In genomic region chr12:71685312-71685906, GRCh38 we compare ENCODE assay signal across 8 cellular contexts. TPM values are rescaled to one million over a fixed set of nuclear protein-coding genes. Genes with fewer than 3 reads are reported as not detected.
A peak's percentile ranks its signal among the peaks of the same experiment; 100 is the strongest.
DNase-seq lines count a peak whose midpoint lies in the region; ATAC-seq and TF ChIP-seq lines count a peak whose summit lies in the region.

No MANE protein-coding gene starts in this region.

- H3K79me2 ChIP-seq in Loucy (ENCODE audit: insufficient read depth, low read length) = peaks cover 31% of the 10 kb centered on the region

- H3K36me3 ChIP-seq in BJ (ENCODE audit: control insufficient read depth, insufficient read depth, low read length) (no peaks in the 10 kb centered on the region), Loucy (ENCODE audit: insufficient read depth, low read length) (no peaks in the 10 kb centered on the region)

- DNase-seq in BJ (ENCODE audit: low read depth) (no peak), coronary artery (ENCODE audit: low spot score) (no peak), myocyte (ENCODE audit: low read depth) (peak; percentile 29), iPS-NIHi7 (ENCODE audit: extremely low spot score) (no peak), NCI-H2196 treated with DMSO at 0.1 percent for 48 hours (lab: John Stamatoyannopoulos, UW; ENCODE audit: unreplicated experiment) (no peak)
- no peak for DNase-seq in stimulated activated CD4-positive, alpha-beta T cell treated with anti-CD3 and anti-CD28 coated beads, Interleukin-1b, Interleukin-23, amount 100 ng/mL, for 48 hours

- no peaks in the 10 kb centered on the region for H3K9me2 ChIP-seq in Loucy (replicated peaks; ENCODE audit: low read depth, low read length)

- POLR2A ChIA-PET in BJ (lab: Charles Lee) = interaction anchor here (1.0 kb wide), 1 partner anchor 22 kb away, joined by 3 read pairs; the partner anchor contains the start of gene ZFC3H1

- H3K27me3 ChIP-seq in BJ (ENCODE audit: control insufficient read depth, insufficient read depth, low read length) (no peaks in the 10 kb centered on the region), Loucy (ENCODE audit: insufficient read depth, low read length, poor library complexity, severe bottlenecking) (no peaks in the 10 kb centered on the region)

- H3K4me3 ChIP-seq in BJ (ENCODE audit: low read depth, low read length) (peak overlapping the region; percentile 85), Loucy (ENCODE audit: low read length, poor library complexity, severe bottlenecking) (peak overlapping the region; percentile 96), coronary artery (peak overlapping the region; percentile 88)

- no peaks in the 10 kb centered on the region for H4K20me1 ChIP-seq in Loucy (ENCODE audit: insufficient read depth, low read length, poor library complexity, severe bottlenecking)

- H2AFZ ChIP-seq in Loucy (ENCODE audit: low read length) = peak overlapping the region; percentile 89

- no peaks in the 10 kb centered on the region for H3K9me3 ChIP-seq in Loucy (ENCODE audit: insufficient read depth, low read depth, low read length)

- peak overlapping the region; percentile 69 to 94 for H3K27ac ChIP-seq in coronary artery

- CTCF ChIA-PET in BJ (lab: Yijun Ruan, JAX) = interaction anchor here (1.0 to 2.4 kb wide), 7 partner anchors 11 to 61 kb away, joined by 3 to 10 read pairs (median 7); partner anchors contain the start of genes THAP2 and ZFC3H1

- peaks cover 37% of the 10 kb centered on the region for H3K4me1 ChIP-seq in Loucy (ENCODE audit: insufficient read depth, low read length, poor library complexity, severe bottlenecking)

- peak overlapping the region; percentile 81 for H3K9ac ChIP-seq in Loucy (ENCODE audit: low read depth, low read length, poor library complexity, severe bottlenecking)

- H3F3A ChIP-seq in Loucy (ENCODE audit: low read depth) = no peaks in the 10 kb centered on the region

- peak overlapping the region; percentile 80 for H3K4me2 ChIP-seq in Loucy (ENCODE audit: low read depth, low read length, poor library complexity, severe bottlenecking)

- no peak for ATAC-seq in HG03025 (IDR thresholded peaks at IDR 0.05; ENCODE audit: low FRiP score, unreplicated experiment)

- TF ChIP-seq CTCF in BJ (IDR thresholded peaks at IDR 0.05; ENCODE audit: insufficient read depth, low read depth, low read length) (no peak), Loucy (conservative IDR thresholded peaks at IDR 0.05; ENCODE audit: low read length) (no peak), coronary artery (IDR thresholded peaks at IDR 0.05) (no peak)

RNA-seq across cellular contexts. Expression of gene TMEM19, which starts 0.5 kb away (rescaled TPM):
- polyA plus RNA-seq in BJ (2011; rRNA removed) = 18.4 and 28.8 TPM in 2 replicates
- 9.8 and 10.4 TPM in 2 replicates for polyA minus RNA-seq in BJ (2011; rRNA and poly(A)+ RNA removed)
- 44.0 and 55.0 TPM in 2 replicates for total RNA-seq in myocyte
- polyA plus RNA-seq in myocyte (2012) = 25.9 TPM

RNA-seq across cellular contexts. Expression of gene THAP2, which starts 21.3 kb away (rescaled TPM):
- polyA plus RNA-seq in BJ (2011; rRNA removed) = 1.1 and 2.5 TPM in 2 replicates
- polyA minus RNA-seq in BJ (2011; rRNA and poly(A)+ RNA removed) = 0.62 and 0.85 TPM in 2 replicates
- 10.6 and 11.8 TPM in 2 replicates for total RNA-seq in myocyte
- polyA plus RNA-seq in myocyte (2012) = 3.8 TPM

RNA-seq across cellular contexts. Expression of gene ZFC3H1, which starts 21.8 kb away (rescaled TPM):
- polyA plus RNA-seq in BJ (2011; rRNA removed) = 12.6 and 25.3 TPM in 2 replicates
- 13.3 and 15.4 TPM in 2 replicates for polyA minus RNA-seq in BJ (2011; rRNA and poly(A)+ RNA removed)
- 16.7 and 24.9 TPM in 2 replicates for total RNA-seq in myocyte
- polyA plus RNA-seq in myocyte (2012) = 17.0 TPM
